In the genomic region with DNA sequence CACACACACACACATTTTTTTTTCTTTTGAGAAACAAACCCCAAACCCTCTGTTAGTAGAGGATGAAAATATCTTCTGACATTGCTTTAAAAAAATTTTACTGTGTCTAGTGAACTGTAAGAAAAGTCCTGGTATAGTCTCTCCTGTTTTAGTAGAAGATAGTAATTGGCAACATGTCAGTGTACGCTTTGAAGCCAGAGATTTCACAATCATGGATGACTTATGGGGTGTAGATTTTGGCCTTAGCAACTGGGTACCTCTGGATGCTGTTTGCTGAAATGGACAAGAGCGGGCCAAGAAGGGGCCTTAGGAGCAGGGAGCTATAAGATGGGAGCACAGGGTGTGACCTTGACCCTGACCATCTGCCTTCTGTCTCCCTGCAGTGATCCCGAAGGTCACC, we compare ENCODE assay signal across 24 cellular contexts.
"Had no signal": no experiment of that assay in that cellular context is flagged by ENCODE, and none has a peak within 500 bp of the region (broad histone marks: within the 10 kb centered on the region; RNA-seq: fewer than 3 reads in every experiment).

No MANE protein-coding gene starts in this region.

- H3K27ac ChIP-seq: breast epithelium, gastroesophageal sphincter, neutrophil, pancreas, sigmoid colon, thoracic aorta, upper lobe of right lung had no signal

- ATAC-seq: activated CD4-positive, CD25-positive, alpha-beta regulatory T cell treated with anti-CD3 and anti-CD28 coated beads, Interleukin-2, amount 50 U/mL, for 24 hours; activated naive CD8-positive, alpha-beta T cell treated with anti-CD3 and anti-CD28 coated beads, Interleukin-2, amount 50 U/mL, for 24 hours; gastroesophageal sphincter; naive thymus-derived CD8-positive, alpha-beta T cell; pancreas; stimulated activated effector memory CD8-positive, alpha-beta T cell treated with anti-CD3 and anti-CD28 coated beads, Interleukin-12 subunit alpha, Interleukin-12 subunit beta, amount 100 ng/mL, for 72 hours had no signal

- H3K9me3 Mint-ChIP-seq: activated naive CD4-positive, alpha-beta T cell treated with anti-CD3 and anti-CD28 coated beads, Interleukin-2, amount 10 ng/mL, durations not matched to agents 7 days and 5 days had no signal

- H3K27me3 ChIP-seq: breast epithelium, esophagus squamous epithelium, gastroesophageal sphincter, heart left ventricle, neutrophil, pancreas, sigmoid colon, upper lobe of right lung had no signal

- H3K27ac Mint-ChIP-seq: activated naive CD4-positive, alpha-beta T cell treated with anti-CD3 and anti-CD28 coated beads, Interleukin-2, amount 10 ng/mL, durations not matched to agents 7 days and 5 days; activated naive CD8-positive, alpha-beta T cell treated with anti-CD3 and anti-CD28 coated beads, Interleukin-2, amount 50 U/mL, for 24 hours had no signal

- H3K4me1 Mint-ChIP-seq: activated naive CD4-positive, alpha-beta T cell treated with anti-CD3 and anti-CD28 coated beads, Interleukin-2, amount 10 ng/mL, durations not matched to agents 7 days and 5 days had no signal

- H3K36me3 ChIP-seq: breast epithelium, pancreas, sigmoid colon had no signal

- H3K4me3 Mint-ChIP-seq: activated naive CD4-positive, alpha-beta T cell treated with anti-CD3 and anti-CD28 coated beads, Interleukin-2, amount 10 ng/mL, durations not matched to agents 7 days and 5 days; activated naive CD8-positive, alpha-beta T cell treated with anti-CD3 and anti-CD28 coated beads, Interleukin-2, amount 50 U/mL, for 24 hours; immature natural killer cell; naive thymus-derived CD8-positive, alpha-beta T cell; stimulated activated effector memory CD8-positive, alpha-beta T cell treated with anti-CD3 and anti-CD28 coated beads, Interleukin-12 subunit alpha, Interleukin-12 subunit beta, amount 100 ng/mL, for 72 hours; T-helper 1 cell treated with Interleukin-12 subunit alpha and Interleukin-12 subunit beta and Interleukin-4 antibody, amounts not matched to agents 30 μg/mL and 1 μg/mL, for 36 hours had no signal

- H3K9me3 ChIP-seq: breast epithelium, esophagus squamous epithelium, heart left ventricle, neutrophil, pancreas, sigmoid colon, thoracic aorta, upper lobe of right lung had no signal

- H3K4me1 ChIP-seq: pancreas had no signal

- H3K4me3 ChIP-seq: breast epithelium, esophagus squamous epithelium, gastroesophageal sphincter, heart left ventricle, pancreas, sigmoid colon, thoracic aorta, upper lobe of right lung had no signal

- H3K27me3 Mint-ChIP-seq: activated naive CD4-positive, alpha-beta T cell treated with anti-CD3 and anti-CD28 coated beads, Interleukin-2, amount 10 ng/mL, durations not matched to agents 7 days and 5 days; activated naive CD8-positive, alpha-beta T cell treated with anti-CD3 and anti-CD28 coated beads, Interleukin-2, amount 50 U/mL, for 24 hours; naive thymus-derived CD8-positive, alpha-beta T cell had no signal

- DNase-seq: activated CD4-positive, alpha-beta T cell treated with anti-CD3 and anti-CD28 coated beads, Interleukin-2, amount 50 U/mL, for 1 hour; activated CD8-positive, alpha-beta memory T cell treated with anti-CD3 and anti-CD28 coated beads, Interleukin-2, amount 50 U/mL, for 4 hours; activated effector memory CD4-positive, alpha-beta T cell treated with Interleukin-2 at 50 U/mL for 16 hours; activated naive CD4-positive, alpha-beta T cell treated with anti-CD3 and anti-CD28 coated beads, Interleukin-2, amount 10 ng/mL, durations not matched to agents 7 days and 5 days; activated naive CD8-positive, alpha-beta T cell treated with anti-CD3 and anti-CD28 coated beads, Interleukin-2, amount 50 U/mL, for 24 hours; activated T-cell treated with anti-CD3 and anti-CD28 coated beads, Interleukin-2, amount 50 U/mL, for 48 hours; effector CD4-positive, alpha-beta T cell; esophagus squamous epithelium; heart left ventricle; immature natural killer cell; kidney glomerular epithelial cell; mesendoderm; naive thymus-derived CD8-positive, alpha-beta T cell; pancreas; sigmoid colon; stimulated activated CD4-positive, alpha-beta T cell treated with anti-CD3 and anti-CD28 coated beads, Interleukin-4, amount 100 ng/mL, for 24 hours; upper lobe of right lung had no signal
